In genomic region chr2:71655498-71655897, GRCh38 we compare ENCODE assay signal across 29 cellular contexts.
"Had no signal": no experiment of that assay in that cellular context is flagged by ENCODE, and none has a peak within 500 bp of the region (broad histone marks: within the 10 kb centered on the region; RNA-seq: fewer than 3 reads in every experiment).

No MANE protein-coding gene starts in this region.

- H3K4me1 Mint-ChIP-seq: immature natural killer cell; naive thymus-derived CD8-positive, alpha-beta T cell; nephron; neural progenitor cell; stimulated activated effector memory CD8-positive, alpha-beta T cell treated with anti-CD3 and anti-CD28 coated beads, Interleukin-12 subunit alpha, Interleukin-12 subunit beta, amount 100 ng/mL, for 72 hours had no signal

- H3K4me1 ChIP-seq: left lung, lower lobe of right lung, neural progenitor cell, prostate gland, sigmoid colon, spleen, suprapubic skin, tibial artery, upper lobe of right lung had no signal

- H3K36me3 ChIP-seq: lower lobe of right lung, neural progenitor cell, ovary, prostate gland, suprapubic skin, thoracic aorta, upper lobe of right lung had no signal

- H3K27ac Mint-ChIP-seq: immature natural killer cell; naive thymus-derived CD8-positive, alpha-beta T cell; nephron; neural progenitor cell; stimulated activated effector memory CD8-positive, alpha-beta T cell treated with anti-CD3 and anti-CD28 coated beads, Interleukin-12 subunit alpha, Interleukin-12 subunit beta, amount 100 ng/mL, for 72 hours; stimulated activated naive CD8-positive, alpha-beta T cell treated with anti-CD3 and anti-CD28 coated beads, Interleukin-15, Interleukin-2, amounts not matched to agents 100 ng/mL and 50 ng/mL, for 24 hours had no signal

- H3K27me3 ChIP-seq: left lung, neural progenitor cell, neutrophil, ovary, sigmoid colon, spleen, suprapubic skin, tibial artery, upper lobe of right lung had no signal

- H3K36me3 Mint-ChIP-seq: neural progenitor cell; stimulated activated effector memory CD8-positive, alpha-beta T cell treated with anti-CD3 and anti-CD28 coated beads, Interleukin-12 subunit alpha, Interleukin-12 subunit beta, amount 100 ng/mL, for 72 hours had no signal

- ATAC-seq: left colon; left lung; lower lobe of right lung; naive thymus-derived CD8-positive, alpha-beta T cell; right cardiac atrium; stimulated activated effector memory CD8-positive, alpha-beta T cell treated with anti-CD3 and anti-CD28 coated beads, Interleukin-12 subunit alpha, Interleukin-12 subunit beta, amount 100 ng/mL, for 72 hours; upper lobe of right lung had no signal

- H3K9ac ChIP-seq: neural progenitor cell had no signal

- H3K9me3 ChIP-seq: neutrophil, prostate gland, upper lobe of right lung had no signal

- H2AFZ ChIP-seq: neural progenitor cell had no signal

- FAIRE-seq: islet of Langerhans, small intestine had no signal

- H3K27ac ChIP-seq: left lung, lower lobe of right lung, neural progenitor cell, neutrophil, ovary, prostate gland, sigmoid colon, spleen, suprapubic skin, thoracic aorta, tibial artery, upper lobe of right lung had no signal

- DNase-seq: hypothalamus; immature natural killer cell; kidney; left colon; left lung; lower lobe of right lung; mammary epithelial cell; mesenchymal stem cell; naive thymus-derived CD8-positive, alpha-beta T cell; occipital lobe; ovary; retina; right cardiac atrium; sigmoid colon; small intestine; spleen; stimulated activated CD4-positive, alpha-beta T cell treated with anti-CD3 and anti-CD28 coated beads, Interleukin-4, amount 100 ng/mL, for 24 hours; stimulated activated naive CD4-positive, alpha-beta T cell; tibial artery; upper lobe of right lung had no signal

- H3K4me3 ChIP-seq: left lung, lower lobe of right lung, neural progenitor cell, ovary, prostate gland, sigmoid colon, spleen, suprapubic skin, thoracic aorta, tibial artery, upper lobe of right lung had no signal

- H3K4me3 Mint-ChIP-seq: immature natural killer cell; naive thymus-derived CD8-positive, alpha-beta T cell; nephron; neural progenitor cell; stimulated activated effector memory CD8-positive, alpha-beta T cell treated with anti-CD3 and anti-CD28 coated beads, Interleukin-12 subunit alpha, Interleukin-12 subunit beta, amount 100 ng/mL, for 72 hours; stimulated activated naive CD8-positive, alpha-beta T cell treated with anti-CD3 and anti-CD28 coated beads, Interleukin-15, Interleukin-2, amounts not matched to agents 100 ng/mL and 50 ng/mL, for 24 hours had no signal

- H3K4me2 ChIP-seq: neural progenitor cell had no signal

- H3K27me3 Mint-ChIP-seq: stimulated activated naive CD8-positive, alpha-beta T cell treated with anti-CD3 and anti-CD28 coated beads, Interleukin-15, Interleukin-2, amounts not matched to agents 100 ng/mL and 50 ng/mL, for 24 hours had no signal
